ENCODE assay signal across 33 cellular contexts in the genomic region with DNA sequence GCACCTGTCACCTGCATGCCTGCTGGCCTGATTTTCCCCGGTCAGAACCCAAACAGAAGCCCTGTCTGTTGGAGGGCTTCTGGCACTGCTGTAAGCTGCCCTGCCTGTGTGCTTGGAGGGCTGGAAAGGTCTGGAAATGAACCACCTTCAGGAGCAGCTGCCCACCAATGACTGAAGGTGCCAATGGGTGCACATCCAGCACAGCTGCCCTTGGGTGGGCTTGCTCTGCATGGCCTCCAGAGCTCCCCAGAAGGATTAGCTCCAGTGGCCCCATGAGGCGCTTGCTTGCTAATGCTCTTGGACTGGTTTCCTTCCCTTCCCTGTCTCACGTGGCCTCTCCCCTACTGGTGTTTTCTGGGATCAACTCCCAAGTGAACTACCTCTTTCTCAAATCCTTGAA.
"Had no signal": no experiment of that assay in that cellular context is flagged by ENCODE, and none has a peak within 500 bp of the region (broad histone marks: within the 10 kb centered on the region; RNA-seq: fewer than 3 reads in every experiment).

No MANE protein-coding gene starts in this region.

- FAIRE-seq: astrocyte, TTC549 had no signal

- H3K4me3 ChIP-seq: adrenal gland, body of pancreas, breast epithelium had no signal

- H3K27me3 Mint-ChIP-seq: activated CD4-positive, alpha-beta T cell treated with anti-CD3 and anti-CD28 coated beads, Interleukin-2, amount 10 ng/mL, durations not matched to agents 7 days and 5 days; activated CD8-positive, alpha-beta memory T cell treated with anti-CD3 and anti-CD28 coated beads, Interleukin-2, amount 10 ng/mL, durations not matched to agents 7 days and 5 days; activated naive CD4-positive, alpha-beta T cell treated with anti-CD3 and anti-CD28 coated beads, Interleukin-2, amount 50 U/mL, for 24 hours; activated naive CD8-positive, alpha-beta T cell; activated T-cell treated with anti-CD3 and anti-CD28 coated beads, Interleukin-2, amount 50 U/mL, for 24 hours had no signal

- H3K27me3 ChIP-seq: adrenal gland, body of pancreas, brain microvascular endothelial cell, breast epithelium had no signal

- H3K27ac ChIP-seq: adrenal gland, body of pancreas, brain microvascular endothelial cell, breast epithelium, VCaP had no signal

- H3K9me3 ChIP-seq: adrenal gland, body of pancreas, breast epithelium had no signal

- DNase-seq: activated CD4-positive, alpha-beta memory T cell treated with anti-CD3 and anti-CD28 coated beads, Interleukin-2, amount 10 ng/mL, durations not matched to agents 7 days and 5 days; activated CD4-positive, alpha-beta T cell treated with anti-CD3 and anti-CD28 coated beads for 4 hours; activated CD4-positive, alpha-beta T cell treated with anti-CD3 and anti-CD28 coated beads, Interleukin-2, amount 10 ng/mL, durations not matched to agents 7 days and 5 days; activated CD4-positive, alpha-beta T cell treated with anti-CD3 and anti-CD28 coated beads, Interleukin-2, amount 50 U/mL, for 48 hours; activated CD4-positive, CD25-positive, alpha-beta regulatory T cell treated with anti-CD3 and anti-CD28 coated beads, Interleukin-2, amount 50 U/mL, for 72 hours; activated CD8-positive, alpha-beta memory T cell treated with anti-CD3 and anti-CD28 coated beads for 24 hours; activated CD8-positive, alpha-beta memory T cell treated with anti-CD3 and anti-CD28 coated beads, Interleukin-2, amount 10 ng/mL, durations not matched to agents 7 days and 5 days; activated CD8-positive, alpha-beta memory T cell treated with anti-CD3 and anti-CD28 coated beads, Interleukin-2, amount 50 U/mL, for 48 hours; activated CD8-positive, alpha-beta T cell treated with anti-CD3 and anti-CD28 coated beads, Interleukin-2, amount 10 ng/mL, durations not matched to agents 7 days and 5 days; activated effector memory CD4-positive, alpha-beta T cell treated with Interleukin-2 at 50 U/mL for 16 hours; activated gamma-delta T cell; activated naive CD4-positive, alpha-beta T cell treated with anti-CD3 and anti-CD28 coated beads, Interleukin-2, amount 10 ng/mL, durations not matched to agents 7 days and 5 days; activated naive CD4-positive, alpha-beta T cell treated with Interleukin-2 at 50 U/mL for 16 hours; activated T-cell treated with anti-CD3 and anti-CD28 coated beads, Interleukin-2, amount 50 U/mL, for 24 hours; activated T-cell treated with anti-CD3 and anti-CD28 coated beads, Interleukin-2, amount 50 U/mL, for 48 hours; adrenal gland; amniotic stem cell; aorta; body of pancreas; brain microvascular endothelial cell; central memory CD4-positive, alpha-beta T cell; T-helper 1 cell; T-helper 2 cell; T-helper 9 cell had no signal

- H3K4me3 Mint-ChIP-seq: activated CD4-positive, alpha-beta memory T cell treated with anti-CD3 and anti-CD28 coated beads, Interleukin-2, amount 10 ng/mL, durations not matched to agents 7 days and 5 days; activated CD4-positive, alpha-beta T cell treated with anti-CD3 and anti-CD28 coated beads, Interleukin-2, amount 10 ng/mL, durations not matched to agents 7 days and 5 days; activated CD8-positive, alpha-beta memory T cell treated with anti-CD3 and anti-CD28 coated beads, Interleukin-2, amount 10 ng/mL, durations not matched to agents 7 days and 5 days; activated CD8-positive, alpha-beta T cell treated with anti-CD3 and anti-CD28 coated beads, Interleukin-2, amount 10 ng/mL, durations not matched to agents 7 days and 5 days; activated naive CD4-positive, alpha-beta T cell treated with anti-CD3 and anti-CD28 coated beads, Interleukin-2, amount 10 ng/mL, durations not matched to agents 7 days and 5 days; activated naive CD4-positive, alpha-beta T cell treated with anti-CD3 and anti-CD28 coated beads, Interleukin-2, amount 50 U/mL, for 24 hours; activated naive CD8-positive, alpha-beta T cell; activated T-cell treated with anti-CD3 and anti-CD28 coated beads, Interleukin-2, amount 50 U/mL, for 24 hours; T-helper 1 cell treated with Interleukin-12 subunit alpha and Interleukin-12 subunit beta and Interleukin-4 antibody, amounts not matched to agents 30 μg/mL and 1 μg/mL, for 36 hours; T-helper 2 cell treated with Interferon-gamma antibody and Interleukin-4, amounts not matched to agents 5 μg/mL and 100 μg/mL, for 36 hours had no signal

- H3K27ac Mint-ChIP-seq: activated CD4-positive, alpha-beta memory T cell treated with anti-CD3 and anti-CD28 coated beads, Interleukin-2, amount 10 ng/mL, durations not matched to agents 7 days and 5 days; activated CD4-positive, alpha-beta T cell treated with anti-CD3 and anti-CD28 coated beads, Interleukin-2, amount 10 ng/mL, durations not matched to agents 7 days and 5 days; activated CD8-positive, alpha-beta memory T cell treated with anti-CD3 and anti-CD28 coated beads, Interleukin-2, amount 10 ng/mL, durations not matched to agents 7 days and 5 days; activated CD8-positive, alpha-beta T cell treated with anti-CD3 and anti-CD28 coated beads, Interleukin-2, amount 10 ng/mL, durations not matched to agents 7 days and 5 days; activated naive CD4-positive, alpha-beta T cell treated with anti-CD3 and anti-CD28 coated beads, Interleukin-2, amount 10 ng/mL, durations not matched to agents 7 days and 5 days; activated naive CD4-positive, alpha-beta T cell treated with anti-CD3 and anti-CD28 coated beads, Interleukin-2, amount 50 U/mL, for 24 hours; activated naive CD8-positive, alpha-beta T cell; activated T-cell treated with anti-CD3 and anti-CD28 coated beads, Interleukin-2, amount 50 U/mL, for 24 hours; activated T-helper 2 cell treated with anti-CD3 and anti-CD28 coated beads, Interferon-gamma antibody, Interleukin-2, Interleukin-4, amounts not matched to agents 10 μg/mL and 5 μg/mL and 100 μg/mL, durations not matched to agents 14 hours and 24 hours and 36 hours; T-helper 1 cell treated with Interleukin-12 subunit alpha and Interleukin-12 subunit beta and Interleukin-4 antibody, amounts not matched to agents 30 μg/mL and 1 μg/mL, for 36 hours; T-helper 2 cell treated with Interferon-gamma antibody and Interleukin-4, amounts not matched to agents 5 μg/mL and 100 μg/mL, for 36 hours had no signal

- H3K36me3 Mint-ChIP-seq: activated CD8-positive, alpha-beta memory T cell treated with anti-CD3 and anti-CD28 coated beads, Interleukin-2, amount 10 ng/mL, durations not matched to agents 7 days and 5 days; activated naive CD4-positive, alpha-beta T cell treated with anti-CD3 and anti-CD28 coated beads, Interleukin-2, amount 10 ng/mL, durations not matched to agents 7 days and 5 days; activated naive CD4-positive, alpha-beta T cell treated with anti-CD3 and anti-CD28 coated beads, Interleukin-2, amount 50 U/mL, for 24 hours; activated naive CD8-positive, alpha-beta T cell had no signal

- H3K9me3 Mint-ChIP-seq: activated CD4-positive, alpha-beta memory T cell treated with anti-CD3 and anti-CD28 coated beads, Interleukin-2, amount 10 ng/mL, durations not matched to agents 7 days and 5 days; activated CD4-positive, alpha-beta T cell treated with anti-CD3 and anti-CD28 coated beads, Interleukin-2, amount 10 ng/mL, durations not matched to agents 7 days and 5 days; activated naive CD4-positive, alpha-beta T cell treated with anti-CD3 and anti-CD28 coated beads, Interleukin-2, amount 10 ng/mL, durations not matched to agents 7 days and 5 days; activated naive CD4-positive, alpha-beta T cell treated with anti-CD3 and anti-CD28 coated beads, Interleukin-2, amount 50 U/mL, for 24 hours; activated T-cell treated with anti-CD3 and anti-CD28 coated beads, Interleukin-2, amount 50 U/mL, for 24 hours; activated T-helper 2 cell treated with anti-CD3 and anti-CD28 coated beads, Interferon-gamma antibody, Interleukin-2, Interleukin-4, amounts not matched to agents 10 μg/mL and 5 μg/mL and 100 μg/mL, durations not matched to agents 14 hours and 24 hours and 36 hours; T-helper 1 cell treated with Interleukin-12 subunit alpha and Interleukin-12 subunit beta and Interleukin-4 antibody, amounts not matched to agents 30 μg/mL and 1 μg/mL, for 36 hours; T-helper 2 cell treated with Interferon-gamma antibody and Interleukin-4, amounts not matched to agents 5 μg/mL and 100 μg/mL, for 36 hours had no signal

- H3K36me3 ChIP-seq: adrenal gland, brain microvascular endothelial cell, breast epithelium had no signal

- H3K4me1 Mint-ChIP-seq: activated CD4-positive, alpha-beta memory T cell treated with anti-CD3 and anti-CD28 coated beads, Interleukin-2, amount 10 ng/mL, durations not matched to agents 7 days and 5 days; activated CD4-positive, alpha-beta T cell treated with anti-CD3 and anti-CD28 coated beads, Interleukin-2, amount 10 ng/mL, durations not matched to agents 7 days and 5 days; activated CD8-positive, alpha-beta memory T cell treated with anti-CD3 and anti-CD28 coated beads, Interleukin-2, amount 10 ng/mL, durations not matched to agents 7 days and 5 days; activated naive CD4-positive, alpha-beta T cell treated with anti-CD3 and anti-CD28 coated beads, Interleukin-2, amount 10 ng/mL, durations not matched to agents 7 days and 5 days; activated naive CD4-positive, alpha-beta T cell treated with anti-CD3 and anti-CD28 coated beads, Interleukin-2, amount 50 U/mL, for 24 hours had no signal

- ATAC-seq: activated CD8-positive, alpha-beta memory T cell treated with anti-CD3 and anti-CD28 coated beads, Interleukin-2, amount 10 ng/mL, durations not matched to agents 7 days and 5 days; activated CD8-positive, alpha-beta T cell treated with anti-CD3 and anti-CD28 coated beads, Interleukin-2, amount 10 ng/mL, durations not matched to agents 7 days and 5 days; body of pancreas had no signal

- H3K4me1 ChIP-seq: adrenal gland, body of pancreas, breast epithelium had no signal
